Comparison of ENCODE assay signal across 1 cellular context in the genomic region with DNA sequence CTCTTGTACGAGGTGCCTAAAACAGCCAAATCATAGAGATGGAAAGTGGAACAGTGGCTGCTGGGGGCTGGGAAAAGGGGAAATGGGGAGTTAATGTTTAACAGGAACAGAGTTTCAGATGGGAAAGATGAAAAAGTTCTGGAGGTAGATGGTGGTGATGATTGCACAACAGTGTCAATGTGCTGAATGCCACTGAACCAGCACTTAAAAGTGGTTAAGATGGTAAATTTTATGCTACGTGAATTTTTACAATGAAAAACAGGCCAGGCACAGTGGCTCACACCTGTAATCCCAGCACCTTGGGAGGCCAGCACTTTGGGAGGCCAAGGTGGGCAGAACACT.
TF ChIP-seq lines count a peak whose summit lies in the region.

No MANE protein-coding gene starts in this region.

TF ChIP-seq in GM23338, 12 proteins besides CTCF, POLR2A, EP300 and RAD21 (continued from another document):
- TF ChIP-seq, protein P1, sequence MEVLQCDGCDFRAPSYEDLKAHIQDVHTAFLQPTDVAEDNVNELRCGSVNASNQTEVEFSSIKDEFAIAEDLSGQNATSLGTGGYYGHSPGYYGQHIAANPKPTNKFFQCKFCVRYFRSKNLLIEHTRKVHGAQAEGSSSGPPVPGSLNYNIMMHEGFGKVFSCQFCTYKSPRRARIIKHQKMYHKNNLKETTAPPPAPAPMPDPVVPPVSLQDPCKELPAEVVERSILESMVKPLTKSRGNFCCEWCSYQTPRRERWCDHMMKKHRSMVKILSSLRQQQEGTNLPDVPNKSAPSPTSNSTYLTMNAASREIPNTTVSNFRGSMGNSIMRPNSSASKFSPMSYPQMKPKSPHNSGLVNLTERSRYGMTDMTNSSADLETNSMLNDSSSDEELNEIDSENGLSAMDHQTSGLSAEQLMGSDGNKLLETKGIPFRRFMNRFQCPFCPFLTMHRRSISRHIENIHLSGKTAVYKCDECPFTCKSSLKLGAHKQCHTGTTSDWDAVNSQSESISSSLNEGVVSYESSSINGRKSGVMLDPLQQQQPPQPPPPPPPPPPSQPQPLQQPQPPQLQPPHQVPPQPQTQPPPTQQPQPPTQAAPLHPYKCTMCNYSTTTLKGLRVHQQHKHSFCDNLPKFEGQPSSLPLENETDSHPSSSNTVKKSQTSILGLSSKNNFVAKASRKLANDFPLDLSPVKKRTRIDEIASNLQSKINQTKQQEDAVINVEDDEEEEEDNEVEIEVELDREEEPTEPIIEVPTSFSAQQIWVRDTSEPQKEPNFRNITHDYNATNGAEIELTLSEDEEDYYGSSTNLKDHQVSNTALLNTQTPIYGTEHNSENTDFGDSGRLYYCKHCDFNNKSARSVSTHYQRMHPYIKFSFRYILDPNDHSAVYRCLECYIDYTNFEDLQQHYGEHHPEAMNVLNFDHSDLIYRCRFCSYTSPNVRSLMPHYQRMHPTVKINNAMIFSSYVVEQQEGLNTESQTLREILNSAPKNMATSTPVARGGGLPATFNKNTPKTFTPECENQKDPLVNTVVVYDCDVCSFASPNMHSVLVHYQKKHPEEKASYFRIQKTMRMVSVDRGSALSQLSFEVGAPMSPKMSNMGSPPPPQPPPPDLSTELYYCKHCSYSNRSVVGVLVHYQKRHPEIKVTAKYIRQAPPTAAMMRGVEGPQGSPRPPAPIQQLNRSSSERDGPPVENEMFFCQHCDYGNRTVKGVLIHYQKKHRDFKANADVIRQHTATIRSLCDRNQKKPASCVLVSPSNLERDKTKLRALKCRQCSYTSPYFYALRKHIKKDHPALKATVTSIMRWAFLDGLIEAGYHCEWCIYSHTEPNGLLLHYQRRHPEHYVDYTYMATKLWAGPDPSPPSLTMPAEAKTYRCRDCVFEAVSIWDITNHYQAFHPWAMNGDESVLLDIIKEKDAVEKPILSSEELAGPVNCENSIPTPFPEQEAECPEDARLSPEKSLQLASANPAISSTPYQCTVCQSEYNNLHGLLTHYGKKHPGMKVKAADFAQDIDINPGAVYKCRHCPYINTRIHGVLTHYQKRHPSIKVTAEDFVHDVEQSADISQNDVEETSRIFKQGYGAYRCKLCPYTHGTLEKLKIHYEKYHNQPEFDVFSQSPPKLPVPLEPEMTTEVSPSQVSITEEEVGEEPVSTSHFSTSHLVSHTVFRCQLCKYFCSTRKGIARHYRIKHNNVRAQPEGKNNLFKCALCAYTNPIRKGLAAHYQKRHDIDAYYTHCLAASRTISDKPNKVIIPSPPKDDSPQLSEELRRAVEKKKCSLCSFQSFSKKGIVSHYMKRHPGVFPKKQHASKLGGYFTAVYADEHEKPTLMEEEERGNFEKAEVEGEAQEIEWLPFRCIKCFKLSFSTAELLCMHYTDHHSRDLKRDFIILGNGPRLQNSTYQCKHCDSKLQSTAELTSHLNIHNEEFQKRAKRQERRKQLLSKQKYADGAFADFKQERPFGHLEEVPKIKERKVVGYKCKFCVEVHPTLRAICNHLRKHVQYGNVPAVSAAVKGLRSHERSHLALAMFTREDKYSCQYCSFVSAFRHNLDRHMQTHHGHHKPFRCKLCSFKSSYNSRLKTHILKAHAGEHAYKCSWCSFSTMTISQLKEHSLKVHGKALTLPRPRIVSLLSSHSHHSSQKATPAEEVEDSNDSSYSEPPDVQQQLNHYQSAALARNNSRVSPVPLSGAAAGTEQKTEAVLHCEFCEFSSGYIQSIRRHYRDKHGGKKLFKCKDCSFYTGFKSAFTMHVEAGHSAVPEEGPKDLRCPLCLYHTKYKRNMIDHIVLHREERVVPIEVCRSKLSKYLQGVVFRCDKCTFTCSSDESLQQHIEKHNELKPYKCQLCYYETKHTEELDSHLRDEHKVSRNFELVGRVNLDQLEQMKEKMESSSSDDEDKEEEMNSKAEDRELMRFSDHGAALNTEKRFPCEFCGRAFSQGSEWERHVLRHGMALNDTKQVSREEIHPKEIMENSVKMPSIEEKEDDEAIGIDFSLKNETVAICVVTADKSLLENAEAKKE (CRISPR knock-in tag; IDR thresholded peaks at IDR 0.05) = no peak
- TF ChIP-seq JUNB (IDR thresholded peaks at IDR 0.05; ENCODE audit: unreplicated experiment) = no peak
